ENCODE assay signal across 12 cellular contexts in the genomic region with DNA sequence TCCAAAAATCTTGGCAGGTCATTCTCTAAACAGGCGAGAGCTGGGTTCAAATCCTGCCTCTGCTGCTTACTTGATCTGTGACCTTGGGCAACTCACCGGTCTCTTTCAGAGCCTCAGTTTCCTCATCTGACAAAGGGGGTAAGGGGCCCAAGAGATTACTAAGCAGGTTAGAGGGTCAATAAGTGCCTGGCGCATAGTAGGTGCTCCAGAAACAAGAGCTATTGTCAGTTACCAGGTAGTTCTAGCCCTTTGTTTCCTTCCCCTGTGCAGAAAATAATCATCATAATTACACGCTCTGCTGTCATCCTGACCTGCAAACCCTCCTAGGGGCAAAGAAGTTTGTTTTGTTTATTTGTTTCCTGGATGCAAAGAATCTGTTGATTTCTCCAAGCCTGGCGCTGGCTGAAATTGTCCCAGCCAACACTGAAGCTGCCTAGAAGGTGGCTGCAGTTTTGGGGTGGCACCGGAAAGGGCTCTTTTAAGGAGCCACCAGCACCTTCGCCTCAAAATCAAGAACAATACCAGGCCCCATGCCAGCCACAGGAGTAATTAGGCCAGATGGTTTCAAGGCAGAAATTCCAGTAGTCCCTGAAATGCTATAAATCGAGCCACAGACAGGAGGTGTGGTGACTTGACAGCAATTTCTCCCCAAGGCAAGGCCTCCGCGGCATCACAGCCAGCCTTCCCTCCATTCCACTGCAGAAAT. TPM values are rescaled to one million over a fixed set of nuclear protein-coding genes. Genes with fewer than 3 reads are reported as not detected.
DNase-seq lines count a peak whose midpoint lies in the region; TF ChIP-seq lines count a peak whose summit lies in the region.
"Had no signal": no experiment of that assay in that cellular context is flagged by ENCODE, and none has a peak within 500 bp of the region (broad histone marks: within the 10 kb centered on the region; RNA-seq: fewer than 3 reads in every experiment).

No MANE protein-coding gene starts in this region.

- H3K36me3 ChIP-seq in brain microvascular endothelial cell (replicated peaks), result no peaks in the 10 kb centered on the region
- H3K36me3 ChIP-seq in tibial nerve, result no peaks in the 10 kb centered on the region
- H3K36me3 ChIP-seq: esophagus muscularis mucosa, HAP-1, stomach had no signal

- H3K4me3 ChIP-seq in brain microvascular endothelial cell (ENCODE audit: low read depth, low read length) (no peak overlapping the region), tibial nerve (no peak overlapping the region)
- H3K4me3 ChIP-seq: esophagus muscularis mucosa, HAP-1, stomach had no signal

- in situ Hi-C loops in brain microvascular endothelial cell (cut with HindIII; ENCODE audit: low pct_ligation_motif_present, low sequenced_read_pairs), result no loop called here

- 62 to 65% methylated on average over 10 of the region's 10 CpGs for WGBS in tibial nerve, 2 donors

- TF ChIP-seq CTCF in brain microvascular endothelial cell (IDR thresholded peaks at IDR 0.05; ENCODE audit: low read depth, low read length, missing control alignments), result peak; percentile 3
- TF ChIP-seq CTCF in tibial nerve (IDR thresholded peaks at IDR 0.05), result no peak
- TF ChIP-seq CTCF in Calu3 (IDR thresholded peaks at IDR 0.05; ENCODE audit: unreplicated experiment), result no peak

- TF ChIP-seq EP300 in tibial nerve (IDR thresholded peaks at IDR 0.05), result no peak

- peaks cover 28% of the 10 kb centered on the region for H3K4me1 Mint-ChIP-seq in Calu3 (ENCODE audit: low read depth, unreplicated experiment)

- peaks cover 0 to 35% (median 13%) of the 10 kb centered on the region in 4 donors for H3K4me1 ChIP-seq in tibial nerve
- H3K4me1 ChIP-seq: HAP-1 had no signal

- no peak overlapping the region for H3K4me3 Mint-ChIP-seq in Calu3 (ENCODE audit: low read depth, unreplicated experiment)

- H3K36me3 Mint-ChIP-seq in Calu3 (ENCODE audit: insufficient read depth, unreplicated experiment), result no peaks in the 10 kb centered on the region
- H3K36me3 Mint-ChIP-seq: activated naive CD4-positive, alpha-beta T cell treated with anti-CD3 and anti-CD28 coated beads, Interleukin-2, amount 50 U/mL, for 72 hours had no signal

- H3K27ac ChIP-seq in brain microvascular endothelial cell (no peak overlapping the region), tibial nerve (peak overlapping the region in 3 of 4 donors; percentile 8 to 54 (median 30))
- H3K27ac ChIP-seq: stomach had no signal

- no peaks in the 10 kb centered on the region for H3K9me3 ChIP-seq in tibial nerve
- H3K9me3 ChIP-seq: esophagus muscularis mucosa, HAP-1, stomach had no signal

- no TSS peak for BruUV-seq in Calu3 (replicated peaks; lab: Mats Ljungman, UMichigan)

- peaks cover 20% of the 10 kb centered on the region for H3K27me3 Mint-ChIP-seq in Calu3 (ENCODE audit: unreplicated experiment)

- H3K27ac Mint-ChIP-seq in Calu3 (ENCODE audit: unreplicated experiment), result no peak overlapping the region
- H3K27ac Mint-ChIP-seq: activated naive CD4-positive, alpha-beta T cell treated with anti-CD3 and anti-CD28 coated beads, Interleukin-2, amount 50 U/mL, for 72 hours had no signal

- no peaks in the 10 kb centered on the region for H3K9me3 Mint-ChIP-seq in Calu3 (ENCODE audit: low read depth, unreplicated experiment)
- H3K9me3 Mint-ChIP-seq: activated naive CD4-positive, alpha-beta T cell treated with anti-CD3 and anti-CD28 coated beads, Interleukin-2, amount 50 U/mL, for 72 hours had no signal

- intact Hi-C loops in Calu3 (cut with micrococcal nuclease; ENCODE audit: unreplicated experiment), result no loop called here

- H3K27me3 ChIP-seq in brain microvascular endothelial cell (replicated peaks), result no peaks in the 10 kb centered on the region
- H3K27me3 ChIP-seq in tibial nerve, result no peaks in the 10 kb centered on the region
- H3K27me3 ChIP-seq: esophagus muscularis mucosa had no signal

- TF ChIP-seq POLR2A in tibial nerve (IDR thresholded peaks at IDR 0.05), result no peak

- CTCF ChIA-PET in Calu3 (lab: Charles Lee), result no interaction called here

- DNase-seq in NCI-H146 (lab: John Stamatoyannopoulos, UW) (peak; percentile 22), brain microvascular endothelial cell (no peak), kidney tubule cell (ENCODE audit: low spot score) (peak; percentile 25), tibial nerve (ENCODE audit: low spot score in 2 of 2) (no peak), NCI-H748 (lab: John Stamatoyannopoulos, UW; ENCODE audit: unreplicated experiment) (no peak), superior temporal gyrus (ENCODE audit: extremely low spot score) (no peak), Calu3 (no peak)
- DNase-seq: NCI-H2081, stomach had no signal

RNA-seq across cellular contexts. Expression of a gene that starts 10.2 kb away (rescaled TPM):
- 10 to 100 TPM; 36.7 to 57.7 (median 47.0) TPM for total RNA-seq in tibial nerve
- 17.4 and 17.7 TPM in 2 replicates for total RNA-seq in Calu3 (2022)

RNA-seq across cellular contexts. Expression of a gene that starts 56.4 kb away (rescaled TPM):
- total RNA-seq in tibial nerve (10 to 100 TPM; 18.0 to 32.8 (median 28.3) TPM), Calu3 (2022) (9.2 and 13.2 TPM in 2 replicates)

Comparison
In these comparisons a context has a peak if more than half of its experiments do, and no peak if none do; other contexts are left out.
1. DNase-seq: peak in NCI-H146 (single experiment) and kidney tubule cell (single experiment); none in brain microvascular endothelial cell (single experiment), tibial nerve (0 of 2), NCI-H748 (single experiment), superior temporal gyrus (single experiment) and Calu3 (single experiment).